Comparison of ENCODE assay signal across 28 cellular contexts in genomic region chr1:53350853-53351767, GRCh38. TPM values are rescaled to one million over a fixed set of nuclear protein-coding genes. Genes with fewer than 3 reads are reported as not detected.
DNase-seq lines count a peak whose midpoint lies in the region; ATAC-seq, FAIRE-seq and TF ChIP-seq lines count a peak whose summit lies in the region.
"Had no signal": no experiment of that assay in that cellular context is flagged by ENCODE, and none has a peak within 500 bp of the region (broad histone marks: within the 10 kb centered on the region; RNA-seq: fewer than 3 reads in every experiment).

No MANE protein-coding gene starts in this region.

- TF ChIP-seq RAD21 in HepG2 (CRISPR knock-in tag; IDR thresholded peaks at IDR 0.05), result no peak

- WGBS in right lobe of liver (ENCODE audit: insufficient coverage, low coverage, low lambda C conversion rate, missing lambda C conversion rate), result 84% methylated on average over 6 of the region's 8 CpGs
- WGBS in HepG2 (ENCODE audit: low lambda C conversion rate), result 21% methylated on average over 6 of the region's 8 CpGs
- WGBS in endodermal cell (ENCODE audit: insufficient coverage in 1 of 2, insufficient read length in 1 of 2), 2 experiments, result 87 to 89% methylated on average over 4 to 7 of the region's 8 CpGs
- no CpG with 5 or more reads among the region's 8 CpGs for WGBS in neuronal stem cell (ENCODE audit: extremely low coverage in 2 of 2, insufficient read length in 2 of 2, insufficient replicate concordance in 1 of 2), 2 donors

- H3K4me3 ChIP-seq in right lobe of liver, result no peak overlapping the region
- no peak overlapping the region for H3K4me3 ChIP-seq in HepG2 (replicated peaks in 1 of 3; ENCODE audit: insufficient read depth in 1 of 3, low read depth in 2 of 3, low read length in 3 of 3)
- no peak overlapping the region for H3K4me3 ChIP-seq in endodermal cell (ENCODE audit: low read length)
- no peak overlapping the region for H3K4me3 ChIP-seq in neuronal stem cell (ENCODE audit: low read length in 2 of 2)
- H3K4me3 ChIP-seq: BLaER1, esophagus squamous epithelium, prostate gland, vagina had no signal

- H2AK5ac ChIP-seq in neuronal stem cell (ENCODE audit: low read depth, low read length), result no peak overlapping the region

- no peak overlapping the region for H2BK15ac ChIP-seq in neuronal stem cell (ENCODE audit: low read length)

- no peak for TF ChIP-seq CTCF in right lobe of liver (IDR thresholded peaks at IDR 0.05)
- TF ChIP-seq CTCF in HepG2 (CRISPR knock-in tag; IDR thresholded peaks at IDR 0.05), result no peak
- no peak for TF ChIP-seq CTCF in endodermal cell (conservative IDR thresholded peaks at IDR 0.05)

- H3K9ac ChIP-seq in HepG2 (ENCODE audit: insufficient read depth, low read depth, low read length) (no peak overlapping the region), endodermal cell (ENCODE audit: extremely low read depth, low read length, poor library complexity, severe bottlenecking) (no peak overlapping the region), neuronal stem cell (ENCODE audit: low read depth, low read length, poor library complexity) (no peak overlapping the region)
- H3K9ac ChIP-seq: BLaER1 had no signal

- no peak overlapping the region for H2BK12ac ChIP-seq in neuronal stem cell (ENCODE audit: low read length)

- no peak overlapping the region for H3K27ac ChIP-seq in right lobe of liver
- H3K27ac ChIP-seq in HepG2 (ENCODE audit: extremely low read length, insufficient read depth, low read length), result no peak overlapping the region
- no peak overlapping the region for H3K27ac ChIP-seq in endodermal cell (ENCODE audit: low read depth, low read length)
- H3K27ac ChIP-seq in neuronal stem cell (replicated peaks; ENCODE audit: low read length), result no peak overlapping the region
- H3K27ac ChIP-seq: BLaER1, esophagus squamous epithelium, prostate gland, vagina, WERI-Rb-1 had no signal

- H4K20me1 ChIP-seq in HepG2 (ENCODE audit: insufficient read depth, low read length), result no peaks in the 10 kb centered on the region
- H4K20me1 ChIP-seq: BLaER1 had no signal

- H2BK5ac ChIP-seq in neuronal stem cell (ENCODE audit: low read length), result no peak overlapping the region

- in situ Hi-C loops in HepG2 (cut with HindIII; ENCODE audit: extremely low pct_ligation_motif_present, low pct_unique_long_range_greater_than_20kb), result no loop called here

- no peak overlapping the region for H3K4me2 ChIP-seq in HepG2 (ENCODE audit: low read depth, low read length)
- H3K4me2 ChIP-seq in neuronal stem cell (ENCODE audit: insufficient read depth, low read length, poor library complexity, severe bottlenecking), result no peak overlapping the region
- H3K4me2 ChIP-seq: BLaER1 had no signal

- H3K9me3 ChIP-seq in right lobe of liver, result no peaks in the 10 kb centered on the region
- no peaks in the 10 kb centered on the region for H3K9me3 ChIP-seq in HepG2 (ENCODE audit: low read length)
- peaks cover 5% of the 10 kb centered on the region for H3K9me3 ChIP-seq in endodermal cell (ENCODE audit: control insufficient read depth, low read length)
- H3K9me3 ChIP-seq in neuronal stem cell (replicated peaks in 1 of 2; ENCODE audit: control insufficient read depth in 2 of 2, insufficient read depth in 1 of 2, low read depth in 1 of 2, low read length in 2 of 2), result peaks cover 0 to 5% of the 10 kb centered on the region in 2 donors
- H3K9me3 ChIP-seq: BLaER1, prostate gland, vagina had no signal

- H3K27me3 Mint-ChIP-seq in endodermal cell (ENCODE audit: insufficient read depth), result no peaks in the 10 kb centered on the region
- H3K27me3 Mint-ChIP-seq: activated T-cell treated with anti-CD3 and anti-CD28 coated beads, Interleukin-2, amount 50 U/mL, for 24 hours had no signal

- no peaks in the 10 kb centered on the region for H3K79me1 ChIP-seq in neuronal stem cell (ENCODE audit: low read depth, low read length)

- peaks cover 6% of the 10 kb centered on the region for H3K9me3 Mint-ChIP-seq in endodermal cell
- H3K9me3 Mint-ChIP-seq: activated T-cell treated with anti-CD3 and anti-CD28 coated beads, Interleukin-2, amount 50 U/mL, for 24 hours; neural crest cell had no signal

- TF ChIP-seq POLR2A in right lobe of liver (IDR thresholded peaks at IDR 0.05), result no peak
- no peak for TF ChIP-seq POLR2A in HepG2 (IDR thresholded peaks at IDR 0.05; ENCODE audit: insufficient read depth in 1 of 2, low read depth in 2 of 2, low read length in 2 of 2)

- no peak for FAIRE-seq in HepG2 (lab: Jason Lieb, UNC)
- FAIRE-seq: frontal cortex, GM18507, H54 had no signal

- no peak overlapping the region for H2BK120ac ChIP-seq in neuronal stem cell (ENCODE audit: low read depth, low read length)

- H3K79me2 ChIP-seq in HepG2 (ENCODE audit: insufficient read depth, low read length), result no peaks in the 10 kb centered on the region

- DNase-seq in right lobe of liver, result peak; percentile 5 to 24 (median 7)
- no peak for DNase-seq in HepG2 (ENCODE audit: low spot score)
- peak; percentile 70 for DNase-seq in endodermal cell
- DNase-seq in neuronal stem cell (ENCODE audit: low spot score), result no peak
- no peak for DNase-seq in NOMO-1 treated with dmso at 0.1 percent for 144 hours (lab: John Stamatoyannopoulos, UW; ENCODE audit: unreplicated experiment)
- DNase-seq in NCI-H1417 treated with DMSO at 0.1 percent for 48 hours (lab: John Stamatoyannopoulos, UW), result no peak
- DNase-seq in stimulated activated CD4-positive, alpha-beta T cell treated with anti-CD3 and anti-CD28 coated beads, Interleukin-2, amount 100 ng/mL, for 48 hours, result no peak
- DNase-seq: activated CD4-positive, alpha-beta T cell treated with anti-CD3 and anti-CD28 coated beads, Interleukin-2, amount 50 U/mL, for 4 hours; activated naive CD4-positive, alpha-beta T cell treated with anti-CD3 and anti-CD28 coated beads, Interleukin-2, amount 50 U/mL, for 16 hours; COR-L47; cortex of kidney; esophagus squamous epithelium; GF-D8; NCI-H1105 treated with DMSO at 0.1 percent for 48 hours; NCI-H2107; NCI-H446 treated with DMSO at 0.1 percent for 48 hours; SHP77 treated with DMSO at 0.1 percent for 48 hours; T-helper 9 cell; WERI-Rb-1 had no signal

- no peak overlapping the region for H3K4me3 Mint-ChIP-seq in endodermal cell
- H3K4me3 Mint-ChIP-seq: activated T-cell treated with anti-CD3 and anti-CD28 coated beads, Interleukin-2, amount 50 U/mL, for 24 hours; neural crest cell had no signal

- TF ChIP-seq EP300 in HepG2 (IDR thresholded peaks at IDR 0.05; ENCODE audit: low read depth in 2 of 2, low read length in 2 of 2) (no peak), HepG2 (CRISPR knock-in tag; IDR thresholded peaks at IDR 0.05; ENCODE audit: borderline replicate concordance) (no peak)

- H2AFZ ChIP-seq in HepG2 (ENCODE audit: low read length) (no peak overlapping the region), neuronal stem cell (ENCODE audit: low read length) (peak overlapping the region; percentile 70)

- H3K36me3 Mint-ChIP-seq in endodermal cell (ENCODE audit: low read depth), result no peaks in the 10 kb centered on the region

- no peak overlapping the region for H4K8ac ChIP-seq in neuronal stem cell (ENCODE audit: low read depth, low read length)

- H3K23ac ChIP-seq in neuronal stem cell (ENCODE audit: low read depth, low read length, poor library complexity), result no peak overlapping the region

- ATAC-seq in right lobe of liver (no peak), HepG2 (no peak), GM18519 (IDR thresholded peaks at IDR 0.05; ENCODE audit: low FRiP score, unreplicated experiment) (no peak)

- no peak overlapping the region for H3K14ac ChIP-seq in neuronal stem cell (ENCODE audit: low read length)

- intact Hi-C loops in right lobe of liver (cut with DNase I) (no loop called here), HepG2 (cut with micrococcal nuclease; ENCODE audit: unreplicated experiment) (no loop called here)

- no peak overlapping the region for H4K91ac ChIP-seq in neuronal stem cell (ENCODE audit: low read depth, low read length, poor library complexity)

- POLR2A ChIA-PET in HepG2 (lab: Yijun Ruan, JAX), result no interaction called here

- BruUV-seq in HepG2 (replicated peaks; lab: Mats Ljungman, UMichigan), result no TSS peak

- no peaks in the 10 kb centered on the region for H3K4me1 ChIP-seq in right lobe of liver
- H3K4me1 ChIP-seq in HepG2 (ENCODE audit: insufficient read depth, low read length), result no peaks in the 10 kb centered on the region
- H3K4me1 ChIP-seq in endodermal cell (ENCODE audit: control insufficient read depth, insufficient read depth, low read length), result peaks cover 9% of the 10 kb centered on the region
- H3K4me1 ChIP-seq in neuronal stem cell (ENCODE audit: control insufficient read depth in 2 of 2, insufficient read depth in 1 of 2, low read depth in 1 of 2, low read length in 2 of 2), result peaks cover 0 to 8% of the 10 kb centered on the region in 2 donors
- H3K4me1 ChIP-seq: esophagus squamous epithelium, prostate gland, vagina had no signal

- H3K36me3 ChIP-seq in right lobe of liver (no peaks in the 10 kb centered on the region), HepG2 (replicated peaks in 1 of 2; ENCODE audit: control insufficient read depth in 1 of 2, insufficient read depth in 2 of 2, low read length in 2 of 2) (no peaks in the 10 kb centered on the region), endodermal cell (ENCODE audit: control insufficient read depth, insufficient read depth, low read length) (no peaks in the 10 kb centered on the region), neuronal stem cell (replicated peaks in 1 of 2; ENCODE audit: control insufficient read depth in 2 of 2, insufficient read depth in 2 of 2, low read length in 2 of 2) (no peaks in the 10 kb centered on the region)
- H3K36me3 ChIP-seq: BLaER1, esophagus squamous epithelium, prostate gland, vagina, WERI-Rb-1 had no signal

- H3K27me3 ChIP-seq in right lobe of liver, result no peaks in the 10 kb centered on the region
- peaks cover 1 to 21% of the 10 kb centered on the region in 2 experiments; a peak in 4 of 5 replicates for H3K27me3 ChIP-seq in HepG2 (ENCODE audit: control insufficient read depth in 1 of 2, insufficient read depth in 2 of 2, low read length in 2 of 2)
- no peaks in the 10 kb centered on the region for H3K27me3 ChIP-seq in endodermal cell (ENCODE audit: control insufficient read depth, insufficient read depth, low read length, poor library complexity, severe bottlenecking)
- H3K27me3 ChIP-seq in neuronal stem cell (ENCODE audit: control insufficient read depth in 3 of 3, insufficient read depth in 3 of 3, low read depth in 1 of 3, low read length in 3 of 3), result no peaks in the 10 kb centered on the region
- H3K27me3 ChIP-seq: BLaER1, esophagus squamous epithelium, vagina had no signal

- peaks cover 30% of the 10 kb centered on the region for H3K4me1 Mint-ChIP-seq in endodermal cell
- H3K4me1 Mint-ChIP-seq: neural crest cell had no signal

- no peak overlapping the region for H3K4ac ChIP-seq in neuronal stem cell (ENCODE audit: low read length)

- CTCF ChIA-PET in HepG2 (lab: Yijun Ruan, JAX; ENCODE audit: low intra/inter-chr PET ratio, low total read pairs), result no interaction called here

- H3K27ac Mint-ChIP-seq in endodermal cell, result peak overlapping the region; percentile 26
- H3K27ac Mint-ChIP-seq: activated T-cell treated with anti-CD3 and anti-CD28 coated beads, Interleukin-2, amount 50 U/mL, for 24 hours had no signal

- no peak overlapping the region for H3K18ac ChIP-seq in neuronal stem cell (ENCODE audit: low read length)

RNA-seq across cellular contexts. Expression of gene LRP8, which starts 23.2 kb away (rescaled TPM):
- 1 to 10 TPM in 2 of 6 experiments, under 1 TPM in 4; 0.21 to 1.2 (median 0.56) TPM for total RNA-seq in right lobe of liver
- 7.7 and 17.4 TPM in 2 replicates for total RNA-seq in HepG2 (2016; rRNA removed; fragmentation: Illumina TruSeq; extraction: Trizol)
- 2.2 and 4.4 TPM in 2 replicates for total RNA-seq in HepG2 (2016; cell fraction: cytosol; rRNA removed; fragmentation: Illumina TruSeq; extraction: Trizol; ENCODE audit: low read depth)
- 8.1 and 18.8 TPM in 2 replicates for total RNA-seq in HepG2 (2016; cell fraction: insoluble cytoplasmic fraction; rRNA removed; fragmentation: Illumina TruSeq; extraction: Trizol)
- 7.6 and 8.8 TPM in 2 replicates for total RNA-seq in HepG2 (2016; cell fraction: membrane; rRNA removed; fragmentation: Illumina TruSeq; extraction: Trizol)
- 30.3 and 33.7 TPM in 2 replicates for total RNA-seq in HepG2 (2016; cell fraction: nucleus; rRNA removed; fragmentation: Illumina TruSeq; extraction: Trizol)
- polyA plus RNA-seq in HepG2 (2011; rRNA removed), result 17.3 and 20.6 TPM in 2 replicates
- 10.8 and 12.1 TPM in 2 replicates for polyA plus RNA-seq in HepG2 (2011; cell fraction: cytosol; rRNA removed)
- polyA plus RNA-seq in HepG2 (2011; cell fraction: nucleus; rRNA removed), result 64.4 and 71.0 TPM in 2 replicates
- 6.2 and 8.4 TPM in 2 replicates for polyA plus RNA-seq in HepG2 (2012)
- polyA plus RNA-seq in HepG2 (2016; cell fraction: cytosol; fragmentation: Illumina TruSeq; extraction: Trizol; ENCODE audit: low read depth), result 1.1 and 2.0 TPM in 2 replicates
- 7.4 and 8.7 TPM in 2 replicates for polyA plus RNA-seq in HepG2 (2016; cell fraction: insoluble cytoplasmic fraction; fragmentation: Illumina TruSeq; extraction: Trizol; ENCODE audit: low read depth)
- polyA plus RNA-seq in HepG2 (2016; cell fraction: membrane; fragmentation: Illumina TruSeq; extraction: Trizol; ENCODE audit: low read depth), result 3.9 and 4.9 TPM in 2 replicates
- polyA plus RNA-seq in HepG2 (2016; cell fraction: nucleus; fragmentation: Illumina TruSeq; extraction: Trizol; ENCODE audit: insufficient read depth, low read depth), result 51.0 and 61.4 TPM in 2 replicates
- 30.5 and 280 TPM in 2 replicates for polyA minus RNA-seq in HepG2 (2011; rRNA and poly(A)+ RNA removed; ENCODE audit: low replicate concordance)
- 8.3 and 9.2 TPM in 2 replicates for polyA minus RNA-seq in HepG2 (2011; cell fraction: cytosol; rRNA and poly(A)+ RNA removed)
- 28.8 and 29.9 TPM in 2 replicates for polyA minus RNA-seq in HepG2 (2011; cell fraction: nucleus; rRNA and poly(A)+ RNA removed)
- 10 to 100 TPM; 29.1 to 39.6 TPM for total RNA-seq in endodermal cell
- 35.6 TPM for polyA plus RNA-seq in endodermal cell (2013, experiment 1 of 2)
- polyA plus RNA-seq in endodermal cell (2013, experiment 2 of 2), result 29.0 TPM
- 23.6 TPM for polyA plus RNA-seq in neuronal stem cell (2013, experiment 1 of 2)
- polyA plus RNA-seq in neuronal stem cell (2013, experiment 2 of 2), result 22.6 TPM

Comparison
In these comparisons a context has a peak if more than half of its experiments do, and no peak if none do; other contexts are left out.
1. DNase-seq: peak in right lobe of liver (3 of 3) and endodermal cell (single experiment); none in HepG2 (single experiment), neuronal stem cell (single experiment), NOMO-1 treated with dmso at 0.1 percent for 144 hours (single experiment), NCI-H1417 treated with DMSO at 0.1 percent for 48 hours (single experiment) and stimulated activated CD4-positive, alpha-beta T cell treated with anti-CD3 and anti-CD28 coated beads, Interleukin-2, amount 100 ng/mL, for 48 hours (0 of 2).